8 cellular contexts compared by ENCODE assay signal in the genomic region with DNA sequence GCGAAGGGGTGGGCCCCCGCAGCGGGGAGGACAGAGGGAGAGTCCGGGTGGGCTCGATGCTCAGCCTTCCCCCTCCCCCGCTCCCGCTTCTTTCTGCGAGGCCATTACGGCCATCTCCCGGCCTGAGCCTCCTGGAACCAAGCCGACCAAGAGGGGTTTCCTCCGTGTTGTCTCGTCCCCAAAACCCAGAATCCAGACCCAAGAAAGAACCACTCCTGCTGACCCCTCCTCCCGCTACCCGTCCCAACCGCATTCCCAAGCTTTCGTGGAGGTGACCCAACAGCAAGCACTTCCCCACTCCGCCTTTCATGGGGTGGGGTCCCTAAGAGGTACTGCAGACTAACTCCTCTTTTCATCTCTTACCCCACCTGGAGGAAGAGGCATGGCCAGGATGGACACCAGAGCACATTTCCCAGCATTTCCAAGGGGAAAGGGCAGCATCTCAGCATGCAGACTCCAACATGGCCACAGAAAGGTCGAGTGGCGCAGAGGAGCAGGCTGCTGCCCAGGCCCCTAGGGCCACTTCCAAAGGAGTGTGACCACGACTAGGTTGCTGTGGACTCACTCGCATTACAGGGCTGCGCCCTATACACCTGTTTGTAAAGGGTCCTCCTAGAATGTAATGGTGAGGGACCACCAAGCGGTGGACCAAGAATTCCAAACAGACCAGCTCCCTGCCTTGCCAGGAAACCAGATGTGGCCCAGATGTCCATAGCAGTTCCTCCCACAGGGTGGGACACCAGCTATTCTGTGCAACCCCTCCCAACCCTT. TPM values are rescaled to one million over a fixed set of nuclear protein-coding genes. Genes with fewer than 3 reads are reported as not detected.
DNase-seq lines count a peak whose midpoint lies in the region; ATAC-seq, FAIRE-seq and TF ChIP-seq lines count a peak whose summit lies in the region.

No MANE protein-coding gene starts in this region.

- H3K27me3 ChIP-seq in HUES48 (ENCODE audit: control insufficient read depth, insufficient read depth, low read length) (no peaks in the 10 kb centered on the region), GM12878 (replicated peaks in 1 of 2; ENCODE audit: control insufficient read depth in 2 of 2, insufficient read depth in 2 of 2, low read length in 1 of 2) (no peaks in the 10 kb centered on the region), right lobe of liver (no peaks in the 10 kb centered on the region), upper lobe of left lung (peaks cover 0 to 13% (median 3%) of the 10 kb centered on the region in 4 donors)

- H3K36me3 ChIP-seq in HUES48 (ENCODE audit: control insufficient read depth, insufficient read depth, low read length) (no peaks in the 10 kb centered on the region), GM12878 (ENCODE audit: control insufficient read depth in 2 of 2, insufficient read depth in 2 of 2, low read length in 1 of 2) (no peaks in the 10 kb centered on the region), right lobe of liver (no peaks in the 10 kb centered on the region), upper lobe of left lung (no peaks in the 10 kb centered on the region)

- H4K20me1 ChIP-seq in GM12878 (ENCODE audit: control insufficient read depth, insufficient read depth): no peaks in the 10 kb centered on the region

- SMC1A ChIA-PET in GM12878 (lab: Charles Lee; ENCODE audit: uncharacterized antibody, unreplicated experiment): interaction anchor here (0.6 to 5.5 kb wide), 17 partner anchors 9 to 444 kb away, joined by 3 to 50 read pairs (median 5); a partner anchor contains a TSS

- 0 out of 6 replicates have a peak, but pooled peaks of 1 of the 3 experiments have one; percentile 21 for TF ChIP-seq CTCF in GM12878 (IDR thresholded peaks at IDR 0.05 in 2 of 3, conservative IDR thresholded peaks at IDR 0.05 in 1 of 3; ENCODE audit: control insufficient read depth in 2 of 3, extremely low read depth in 1 of 3, insufficient read depth in 1 of 3, low read depth in 3 of 3, low read length in 3 of 3)
- TF ChIP-seq CTCF in right lobe of liver (IDR thresholded peaks at IDR 0.05): no peak
- peak in 2 of 6 experiments; percentile 6 to 12 for TF ChIP-seq CTCF in upper lobe of left lung (IDR thresholded peaks at IDR 0.05)

- CTCF ChIA-PET in GM12878 (lab: Yijun Ruan, JAX): interaction anchor here (0.7 to 12.9 kb wide), 37 partner anchors 10 to 495 kb away, joined by 3 to 264 read pairs (median 5); a partner anchor contains a TSS

- FAIRE-seq in GM12891 (lab: Jason Lieb, UNC) (no peak), GM12878 (lab: Jason Lieb, UNC) (peak; percentile 69)

- intact Hi-C loops in GM12878 (cut with micrococcal nuclease; ENCODE audit: unreplicated experiment): loop anchor here (1.0 to 10.0 kb wide), 5 partner anchors 73 to 619 kb away; a partner anchor contains a TSS
- intact Hi-C loops in right lobe of liver (cut with DNase I): no loop called here

- POLR2A ChIA-PET in GM12878 (lab: Charles Lee): interaction anchor here (0.7 to 11.0 kb wide), 12 partner anchors 9 to 349 kb away, joined by 3 to 97 read pairs (median 9); a partner anchor contains a TSS

- H3K9ac ChIP-seq in HUES48 (ENCODE audit: low read depth, low read length) (no peak overlapping the region), GM12878 (ENCODE audit: control insufficient read depth, insufficient read depth, low read length) (peak overlapping the region; percentile 86)

- in situ Hi-C loops in GM12878 (cut with MboI): loop anchor here (5.0 kb wide), 1 partner anchor 301 kb away; a partner anchor contains a TSS

- peak overlapping the region; percentile 94 for H3K4me2 ChIP-seq in GM12878 (ENCODE audit: control insufficient read depth, insufficient read depth)

- TF ChIP-seq RAD21 in GM12878 (IDR thresholded peaks at IDR 0.05; ENCODE audit: insufficient read depth, low read depth, low read length): no peak

- TF ChIP-seq EP300 in GM12878 (IDR thresholded peaks at IDR 0.05; ENCODE audit: borderline replicate concordance in 1 of 2, control insufficient read depth in 1 of 2, low read depth in 2 of 2, low read length in 2 of 2) (no peak), upper lobe of left lung (IDR thresholded peaks at IDR 0.05) (no peak)

- ATAC-seq in GM12878: peak; percentile 51
- ATAC-seq in right lobe of liver: peak in 3 of 4 donors; percentile 0 to 2 (median 1)
- peak in 1 of 2 donors; percentile 22 for ATAC-seq in upper lobe of left lung (ENCODE audit: low FRiP score in 2 of 2)

- RAD21 ChIA-PET in GM12878 (lab: Charles Lee; ENCODE audit: unreplicated experiment): interaction anchor here (0.7 to 11.0 kb wide), 16 partner anchors 9 to 444 kb away, joined by 3 to 179 read pairs (median 5); a partner anchor contains a TSS

- peak overlapping the region; percentile 34 for H2AFZ ChIP-seq in GM12878 (ENCODE audit: control insufficient read depth, low read depth, low read length)

- no peaks in the 10 kb centered on the region for H3K9me3 ChIP-seq in HUES48 (ENCODE audit: control insufficient read depth, insufficient read depth, low read length)
- H3K9me3 ChIP-seq in GM12878 (replicated peaks; ENCODE audit: control insufficient read depth, insufficient read depth, low read length): no peaks in the 10 kb centered on the region
- H3K9me3 ChIP-seq in right lobe of liver: no peaks in the 10 kb centered on the region
- H3K9me3 ChIP-seq in upper lobe of left lung: no peaks in the 10 kb centered on the region

- TF ChIP-seq POLR2A in GM12891 (IDR thresholded peaks at IDR 0.05; ENCODE audit: low read depth, low read length) (no peak), GM12878 (IDR thresholded peaks at IDR 0.05; ENCODE audit: low read depth, low read length) (no peak), right lobe of liver (IDR thresholded peaks at IDR 0.05) (no peak), upper lobe of left lung (IDR thresholded peaks at IDR 0.05) (no peak)

- WGBS in GM12878 (ENCODE audit: insufficient coverage, insufficient replicate concordance, low lambda C conversion rate, missing lambda C conversion rate): 9% methylated on average over 17 of the region's 24 CpGs
- 30% methylated on average over 5 of the region's 24 CpGs for WGBS in right lobe of liver (ENCODE audit: insufficient coverage, low coverage, low lambda C conversion rate, missing lambda C conversion rate)
- WGBS in upper lobe of left lung, 2 donors: 17 to 22% methylated on average over 19 to 22 of the region's 24 CpGs

- peaks cover 32% of the 10 kb centered on the region for H3K4me1 ChIP-seq in HUES48 (ENCODE audit: control insufficient read depth, insufficient read depth, low read length)
- H3K4me1 ChIP-seq in GM12878 (ENCODE audit: control insufficient read depth, insufficient read depth, low read length): peaks cover 46% of the 10 kb centered on the region
- H3K4me1 ChIP-seq in right lobe of liver: peaks cover 0 to 32% (median 4%) of the 10 kb centered on the region in 4 donors
- H3K4me1 ChIP-seq in upper lobe of left lung: peaks cover 23 to 33% (median 28%) of the 10 kb centered on the region in 4 donors

- DNase-seq in GM12891 (ENCODE audit: insufficient read length, low spot score): no peak
- DNase-seq in GM12878 (ENCODE audit: low read depth, low spot score): no peak
- DNase-seq in right lobe of liver: no peak
- DNase-seq in upper lobe of left lung: no peak
- DNase-seq in NCI-H524 (lab: John Stamatoyannopoulos, UW): no peak
- no peak for DNase-seq in cerebellum (ENCODE audit: low spot score)
- DNase-seq in stimulated activated CD4-positive, alpha-beta T cell treated with anti-CD3 and anti-CD28 coated beads, Interleukin-4, amount 100 ng/mL, for 1 hour: no peak

- H3K4me3 ChIP-seq in HUES48 (ENCODE audit: low read depth, low read length) (peak overlapping the region; percentile 58), GM12878 (peak overlapping the region; percentile 92), right lobe of liver (peak overlapping the region; percentile 43 to 55 (median 43)), upper lobe of left lung (peak overlapping the region; percentile 22 to 62 (median 52))

- H3K27ac ChIP-seq in HUES48 (ENCODE audit: low read depth, low read length) (peak overlapping the region; percentile 15), GM12878 (ENCODE audit: control insufficient read depth, insufficient read depth) (peak overlapping the region; percentile 85), right lobe of liver (peak overlapping the region in 2 of 3 donors; percentile 5 to 87), upper lobe of left lung (peak overlapping the region in 2 of 4 donors; percentile 50 to 73)

- BruUV-seq in GM12878 (replicated peaks; lab: Mats Ljungman, UMichigan): no TSS peak

- H3K79me2 ChIP-seq in GM12878 (ENCODE audit: control insufficient read depth, insufficient read depth, low read length): peaks cover 13% of the 10 kb centered on the region

RNA-seq across cellular contexts. Expression of a gene that starts 53.5 kb away (rescaled TPM):
- polyA plus RNA-seq in GM12891 (2012; ENCODE audit: low read depth, missing spikeins): 82.0 TPM
- total RNA-seq in GM12878 (2013; cell fraction: nucleolus; rRNA removed): 26.2 and 26.4 TPM in 2 replicates
- total RNA-seq in GM12878 (2014; rRNA removed) (107 and 109 TPM in 2 replicates), GM12878 (2014; rRNA removed; fragmentation: Illumina TruSeq; extraction: Trizol) (74.9 and 80.5 TPM in 2 replicates), GM12878 (2021) (85.9 and 91.1 TPM in 2 replicates), right lobe of liver (10 to 100 TPM; 26.5 to 70.0 (median 35.4) TPM), upper lobe of left lung (100 to 1,000 TPM in 3 of 6 donors, 10 to 100 TPM in 3; 89.1 to 164 (median 97.7) TPM), cerebellum (25.0 TPM)
- polyA plus RNA-seq in GM12878 (2011; ENCODE audit: low read depth): 45.9 TPM
- polyA plus RNA-seq in GM12878 (2011; rRNA removed) (91.6 and 128 TPM in 2 replicates), GM12878 (2014; fragmentation: Illumina TruSeq; extraction: Trizol) (68.1 and 87.4 TPM in 2 replicates), GM12878 (2014; fragmentation: Nextera tagmentation; extraction: Ambion mirVana) (100 to 1,000 TPM; 291 to 294 TPM), GM12878 (2014; rRNA removed) (117 and 145 TPM in 2 replicates), GM12878 (2016; fragmentation: Nextera tagmentation; extraction: Ambion mirVana) (100 to 1,000 TPM; 170 to 193 TPM)
- polyA plus RNA-seq in GM12878 (2011; cell fraction: cytosol; rRNA removed): 127 and 146 TPM in 2 replicates
- polyA plus RNA-seq in GM12878 (2011; cell fraction: nucleus; rRNA removed): 48.1 and 49.3 TPM in 2 replicates
- polyA plus RNA-seq in GM12878 (2012): 68.0 and 83.2 TPM in 2 replicates
- polyA minus RNA-seq in GM12878 (2011; rRNA and poly(A)+ RNA removed): 21.9 and 36.1 TPM in 2 replicates
- polyA minus RNA-seq in GM12878 (2011; cell fraction: cytosol; rRNA and poly(A)+ RNA removed): 16.8 and 17.4 TPM in 2 replicates
- 7.9 and 9.6 TPM in 2 replicates for polyA minus RNA-seq in GM12878 (2011; cell fraction: nucleus; rRNA and poly(A)+ RNA removed)

RNA-seq across cellular contexts. Expression of a gene that starts 53.6 kb away (rescaled TPM):
- polyA plus RNA-seq in GM12891 (2012; ENCODE audit: low read depth, missing spikeins): 7.0 TPM
- 27.1 and 27.5 TPM in 2 replicates for total RNA-seq in GM12878 (2013; cell fraction: nucleolus; rRNA removed)
- total RNA-seq in GM12878 (2014; rRNA removed) (7.1 and 7.5 TPM in 2 replicates), GM12878 (2014; rRNA removed; fragmentation: Illumina TruSeq; extraction: Trizol) (4.0 and 4.1 TPM in 2 replicates), GM12878 (2021) (12.8 and 14.8 TPM in 2 replicates), right lobe of liver (10 to 100 TPM; 30.6 to 41.0 (median 36.8) TPM), upper lobe of left lung (100 to 1,000 TPM in 4 of 6 donors, 10 to 100 TPM in 2; 89.8 to 198 (median 128) TPM), cerebellum (32.7 TPM)
- 5.4 TPM for polyA plus RNA-seq in GM12878 (2011; ENCODE audit: low read depth)
- polyA plus RNA-seq in GM12878 (2011; rRNA removed) (9.2 and 15.0 TPM in 2 replicates), GM12878 (2014; fragmentation: Illumina TruSeq; extraction: Trizol) (7.4 and 9.5 TPM in 2 replicates), GM12878 (2014; fragmentation: Nextera tagmentation; extraction: Ambion mirVana) (under 1 TPM in 1 of 2 experiments, not detected in 1; 0.09 TPM), GM12878 (2014; rRNA removed) (9.5 and 10.2 TPM in 2 replicates), GM12878 (2016; fragmentation: Nextera tagmentation; extraction: Ambion mirVana) (1 to 10 TPM; 4.3 to 5.1 TPM)
- polyA plus RNA-seq in GM12878 (2011; cell fraction: cytosol; rRNA removed): 21.7 and 22.5 TPM in 2 replicates
- 54.7 and 59.6 TPM in 2 replicates for polyA plus RNA-seq in GM12878 (2011; cell fraction: nucleus; rRNA removed)
- 8.2 and 11.7 TPM in 2 replicates for polyA plus RNA-seq in GM12878 (2012)
- polyA minus RNA-seq in GM12878 (2011; rRNA and poly(A)+ RNA removed): 36.4 and 36.7 TPM in 2 replicates
- polyA minus RNA-seq in GM12878 (2011; cell fraction: cytosol; rRNA and poly(A)+ RNA removed): 9.3 and 13.2 TPM in 2 replicates
- 8.3 and 15.1 TPM in 2 replicates for polyA minus RNA-seq in GM12878 (2011; cell fraction: nucleus; rRNA and poly(A)+ RNA removed)
